In genomic region chr5:134530375-134531077, GRCh38 we compare ENCODE assay signal across 11 cellular contexts. TPM values are rescaled to one million over a fixed set of nuclear protein-coding genes. Genes with fewer than 3 reads are reported as not detected.
A peak's percentile ranks its signal among the peaks of the same experiment; 100 is the strongest.
DNase-seq lines count a peak whose midpoint lies in the region; ATAC-seq and TF ChIP-seq lines count a peak whose summit lies in the region.
"Had no signal": no experiment of that assay in that cellular context is flagged by ENCODE, and none has a peak within 500 bp of the region (broad histone marks: within the 10 kb centered on the region; RNA-seq: fewer than 3 reads in every experiment).

No MANE protein-coding gene starts in this region.

- peak overlapping the region in 3 of 5 experiments; percentile 37 to 55 (median 50) for H3K4me3 Mint-ChIP-seq in brain

- H3K4me1 ChIP-seq in mesendoderm (ENCODE audit: control insufficient read depth, low read depth, low read length) (peaks cover 34% of the 10 kb centered on the region), suprapubic skin (peaks cover 63% of the 10 kb centered on the region)

- ATAC-seq in GM21423 (IDR thresholded peaks at IDR 0.05; ENCODE audit: unreplicated experiment) = no peak

- H4K5ac ChIP-seq in mesendoderm (ENCODE audit: low read length) = no peak overlapping the region

- H3K23ac ChIP-seq in mesendoderm (ENCODE audit: low read length) = no peak overlapping the region

- peak overlapping the region; percentile 28 to 82 (median 70) for H3K27ac Mint-ChIP-seq in brain

- H2BK5ac ChIP-seq in mesendoderm (ENCODE audit: low read length) = no peak overlapping the region

- H3K9me3 Mint-ChIP-seq in brain = no peaks in the 10 kb centered on the region

- peak overlapping the region; percentile 45 for H3K9ac ChIP-seq in mesendoderm (ENCODE audit: low read length)

- no peak for TF ChIP-seq EP300 in suprapubic skin (IDR thresholded peaks at IDR 0.05)

- H3K36me3 ChIP-seq in mesendoderm (ENCODE audit: control insufficient read depth, insufficient read depth, low read length) = no peaks in the 10 kb centered on the region
- H3K36me3 ChIP-seq in suprapubic skin = no peaks in the 10 kb centered on the region

- DNase-seq in NCI-H82 (lab: John Stamatoyannopoulos, UW) (peak; percentile 50), NCI-H82 treated with DMSO at 0.1 percent for 48 hours (lab: John Stamatoyannopoulos, UW; ENCODE audit: unreplicated experiment) (no peak), mesendoderm (no peak), suprapubic skin (ENCODE audit: low spot score in 2 of 2) (no peak), SW480 (ENCODE audit: low spot score) (no peak), NCI-H2196 (lab: John Stamatoyannopoulos, UW; ENCODE audit: unreplicated experiment) (no peak)
- DNase-seq: GF-D8, MM.1S had no signal

- peaks cover 15% of the 10 kb centered on the region for H3K27me3 Mint-ChIP-seq in brain

- H3K27ac ChIP-seq in mesendoderm (ENCODE audit: low read depth, low read length) = no peak overlapping the region
- H3K27ac ChIP-seq in suprapubic skin = peak overlapping the region; percentile 36

- TF ChIP-seq POLR2A in suprapubic skin (IDR thresholded peaks at IDR 0.05) = no peak

- H3K27me3 ChIP-seq in mesendoderm (ENCODE audit: insufficient read depth, low read length, poor library complexity) (no peaks in the 10 kb centered on the region), suprapubic skin (no peaks in the 10 kb centered on the region)
- H3K27me3 ChIP-seq: tibial nerve had no signal

- no peak overlapping the region for H3K4me2 ChIP-seq in mesendoderm (ENCODE audit: low read length)

- no peak overlapping the region for H2AK5ac ChIP-seq in mesendoderm (ENCODE audit: low read length)

- H2BK15ac ChIP-seq in mesendoderm (replicated peaks; ENCODE audit: low read depth) = no peak overlapping the region

- peak overlapping the region; percentile 35 for H3K56ac ChIP-seq in mesendoderm (ENCODE audit: low read length)

- H3K36me3 Mint-ChIP-seq in brain = no peaks in the 10 kb centered on the region

- H3K4me1 Mint-ChIP-seq in brain = peaks cover 37% of the 10 kb centered on the region

- peaks cover 84% of the 10 kb centered on the region for H3K79me2 ChIP-seq in mesendoderm (ENCODE audit: control insufficient read depth, insufficient read depth, low read length)

- H4K8ac ChIP-seq in mesendoderm (ENCODE audit: low read depth, low read length) = no peak overlapping the region

- H3K18ac ChIP-seq in mesendoderm (ENCODE audit: low read length) = no peak overlapping the region

- no peaks in the 10 kb centered on the region for H3K9me3 ChIP-seq in suprapubic skin
- H3K9me3 ChIP-seq: tibial nerve had no signal

- TF ChIP-seq CTCF in brain (conservative IDR thresholded peaks at IDR 0.05) = no peak
- no peak for TF ChIP-seq CTCF in suprapubic skin (IDR thresholded peaks at IDR 0.05)

- no peak overlapping the region for H3K4ac ChIP-seq in mesendoderm (ENCODE audit: low read depth, low read length)

- WGBS in mesendoderm (ENCODE audit: extremely low coverage, insufficient coverage, low lambda C conversion rate) = no CpG with 5 or more reads among the region's 8 CpGs
- 79% methylated on average over 8 of the region's 8 CpGs for WGBS in suprapubic skin

- H2BK120ac ChIP-seq in mesendoderm (ENCODE audit: low read depth, low read length) = no peak overlapping the region

- H3K4me3 ChIP-seq in mesendoderm (ENCODE audit: low read length) (no peak overlapping the region), suprapubic skin (no peak overlapping the region)
- H3K4me3 ChIP-seq: tibial nerve had no signal

- peaks cover 17% of the 10 kb centered on the region for H3K79me1 ChIP-seq in mesendoderm (ENCODE audit: low read length)

RNA-seq across cellular contexts. Expression of gene JADE2, which starts 5.1 kb away (rescaled TPM):
- 12.1 TPM for polyA plus RNA-seq in brain (ENCODE audit: insufficient read depth, low read depth, low replicate concordance)
- 36.2 TPM for polyA plus RNA-seq in mesendoderm (2013, experiment 1 of 2)
- polyA plus RNA-seq in mesendoderm (2013, experiment 2 of 2) = 36.7 TPM
- total RNA-seq in suprapubic skin = 10 to 100 TPM; 31.4 to 62.1 (median 56.6) TPM
